Comparison of ENCODE assay signal across 29 cellular contexts in the genomic region with DNA sequence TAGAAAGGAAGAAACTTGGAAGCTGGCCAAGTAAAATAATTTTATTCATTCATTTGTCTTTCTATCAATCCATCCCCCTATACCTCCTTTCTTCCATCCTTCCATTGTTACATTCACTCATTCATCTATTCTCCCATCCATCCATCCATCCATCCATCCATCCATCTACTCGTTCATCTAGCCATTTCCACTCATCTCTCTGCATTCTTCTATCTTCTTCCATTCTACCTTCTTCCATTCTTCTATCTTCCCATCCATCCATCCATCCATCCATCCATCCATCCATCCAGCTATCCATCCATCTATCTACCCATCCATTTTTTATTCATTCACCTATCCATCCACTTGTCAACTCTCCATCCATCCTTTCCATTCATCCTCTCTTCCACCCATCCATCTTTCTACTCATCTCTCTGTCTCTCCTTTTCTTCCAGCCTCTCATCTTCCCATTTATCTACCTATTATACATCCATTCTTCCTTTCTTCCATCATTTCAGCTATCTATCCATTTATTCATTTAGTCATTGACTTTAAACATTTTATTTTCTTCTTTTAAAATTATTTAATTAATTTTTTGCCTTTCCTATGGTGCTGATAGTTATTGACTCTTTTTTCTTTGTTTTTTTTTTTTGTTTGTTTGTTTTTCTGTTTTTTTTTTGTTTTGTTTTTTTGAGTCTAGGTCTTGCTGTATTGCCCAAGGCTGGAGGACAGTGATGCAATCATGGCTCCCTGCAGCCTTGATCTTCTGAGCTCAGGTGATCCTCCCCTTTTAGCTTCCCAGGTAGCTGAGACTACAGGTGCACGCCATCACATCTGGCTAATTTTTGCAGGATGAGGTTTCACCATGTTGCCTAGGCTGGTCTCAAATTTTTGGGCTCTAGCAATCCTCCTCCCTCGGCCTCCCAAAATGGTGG.
"Had no signal": no experiment of that assay in that cellular context is flagged by ENCODE, and none has a peak within 500 bp of the region (broad histone marks: within the 10 kb centered on the region; RNA-seq: fewer than 3 reads in every experiment).

No MANE protein-coding gene starts in this region.

- H3K27me3 ChIP-seq: right atrium auricular region had no signal

- H3K4me1 ChIP-seq: left lung, lower lobe of right lung, parathyroid adenoma, right atrium auricular region, right lobe of liver, suprapubic skin, upper lobe of right lung had no signal

- H3K4me3 Mint-ChIP-seq: immature natural killer cell; naive thymus-derived CD8-positive, alpha-beta T cell; nephron; neural crest cell; stimulated activated memory B cell treated with anti-CD40 and anti-IgM and Interleukin-4, amounts not matched to agents 10 μg/mL and 1 μg/mL and 100 μg/mL, for 72 hours had no signal

- H3K4me1 Mint-ChIP-seq: immature natural killer cell; neural crest cell; stimulated activated memory B cell treated with anti-CD40 and anti-IgM and Interleukin-4, amounts not matched to agents 10 μg/mL and 1 μg/mL and 100 μg/mL, for 72 hours had no signal

- H3K9ac ChIP-seq: parathyroid adenoma had no signal

- H2AFZ ChIP-seq: parathyroid adenoma had no signal

- ATAC-seq: left colon; left lung; lower lobe of right lung; naive thymus-derived CD8-positive, alpha-beta T cell; stimulated activated memory B cell treated with anti-CD40 and anti-IgM and Interleukin-4, amounts not matched to agents 10 μg/mL and 1 μg/mL and 100 μg/mL, for 72 hours; upper lobe of right lung had no signal

- H3K27ac Mint-ChIP-seq: immature natural killer cell; nephron; stimulated activated memory B cell treated with anti-CD40 and anti-IgM and Interleukin-4, amounts not matched to agents 10 μg/mL and 1 μg/mL and 100 μg/mL, for 72 hours had no signal

- H3K4me2 ChIP-seq: smooth muscle cell had no signal

- FAIRE-seq: islet of Langerhans, kidney, urothelium cell line had no signal

- H3K9me3 ChIP-seq: left lung, lower lobe of right lung, right atrium auricular region, right lobe of liver, suprapubic skin, thoracic aorta, tibial artery, upper lobe of right lung had no signal

- H3K27ac ChIP-seq: left lung, lower lobe of right lung, parathyroid adenoma, right atrium auricular region, right lobe of liver, suprapubic skin, thoracic aorta, tibial artery, upper lobe of right lung had no signal

- H3K36me3 Mint-ChIP-seq: immature natural killer cell; naive thymus-derived CD8-positive, alpha-beta T cell; stimulated activated memory B cell treated with anti-CD40 and anti-IgM and Interleukin-4, amounts not matched to agents 10 μg/mL and 1 μg/mL and 100 μg/mL, for 72 hours had no signal

- H3K36me3 ChIP-seq: left lung, lower lobe of right lung, right atrium auricular region, right lobe of liver, suprapubic skin, thoracic aorta, tibial artery, upper lobe of right lung had no signal

- DNase-seq: hypothalamus; immature natural killer cell; kidney; left colon; left lung; lower lobe of right lung; mammary epithelial cell; mesenchymal stem cell; naive thymus-derived CD8-positive, alpha-beta T cell; nucleus accumbens; right lobe of liver; stimulated activated CD4-positive, alpha-beta T cell treated with anti-CD3 and anti-CD28 coated beads, Interleukin-1b, Interleukin-23, amount 100 ng/mL, for 48 hours; stimulated activated CD4-positive, alpha-beta T cell treated with anti-CD3 and anti-CD28 coated beads, Interleukin-2, amount 100 ng/mL, for 48 hours; stimulated activated CD4-positive, alpha-beta T cell treated with anti-CD3 and anti-CD28 coated beads, Interleukin-4, amount 100 ng/mL, for 4 hours; stimulated activated CD8-positive, alpha-beta memory T cell treated with anti-CD3 and anti-CD28 coated beads, Interleukin-4, amount 100 ng/mL, for 48 hours; stimulated activated naive CD4-positive, alpha-beta T cell treated with Interleukin-2 at 50 U/mL for 16 hours; tibial artery; trophoblast cell; upper lobe of right lung had no signal

- H3K4me3 ChIP-seq: left lung, lower lobe of right lung, right atrium auricular region, right lobe of liver, smooth muscle cell, suprapubic skin, thoracic aorta, tibial artery, upper lobe of right lung had no signal

- H3K9me3 Mint-ChIP-seq: immature natural killer cell; nephron; neural crest cell; stimulated activated memory B cell treated with anti-CD40 and anti-IgM and Interleukin-4, amounts not matched to agents 10 μg/mL and 1 μg/mL and 100 μg/mL, for 72 hours had no signal

- H3K79me2 ChIP-seq: parathyroid adenoma had no signal
